23 cellular contexts compared by ENCODE assay signal in the genomic region with DNA sequence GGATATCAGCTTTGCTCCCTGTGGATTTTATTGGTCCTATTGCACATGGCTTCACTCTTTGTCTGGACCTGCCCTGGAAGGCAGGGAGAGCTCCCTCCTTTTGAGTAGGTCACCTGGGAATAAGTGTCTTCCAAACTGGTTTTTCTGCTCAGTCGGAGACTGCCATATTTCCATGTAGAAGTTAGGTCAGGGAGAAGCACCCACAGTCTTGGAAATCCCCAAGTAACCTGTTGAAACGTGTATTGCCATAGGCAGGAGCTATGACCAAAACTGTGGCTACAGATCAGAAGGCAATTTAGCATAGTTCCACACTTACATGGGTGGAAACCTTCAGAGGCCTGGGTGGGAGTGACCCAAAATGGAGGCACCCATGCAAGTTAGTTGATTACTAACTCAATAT.
"Had no signal": no experiment of that assay in that cellular context is flagged by ENCODE, and none has a peak within 500 bp of the region (broad histone marks: within the 10 kb centered on the region; RNA-seq: fewer than 3 reads in every experiment).

No MANE protein-coding gene starts in this region.

- ATAC-seq: activated T-cell treated with anti-CD3 and anti-CD28 coated beads, Interleukin-2, amount 50 U/mL, for 72 hours; body of pancreas; heart right ventricle; left colon; sciatic nerve; stimulated activated memory B cell treated with anti-CD40 and anti-IgM and Interleukin-4, amounts not matched to agents 10 μg/mL and 1 μg/mL and 100 μg/mL, for 72 hours had no signal

- H3K4me3 ChIP-seq: body of pancreas, heart right ventricle, thoracic aorta, upper lobe of left lung had no signal

- DNase-seq: activated CD4-positive, alpha-beta memory T cell treated with anti-CD3 and anti-CD28 coated beads for 36 hours; activated CD4-positive, alpha-beta T cell treated with anti-CD3 and anti-CD28 coated beads for 48 hours; activated effector memory CD4-positive, alpha-beta T cell treated with Interleukin-2 at 50 U/mL for 16 hours; activated naive CD4-positive, alpha-beta T cell treated with anti-CD3 and anti-CD28 coated beads for 36 hours; activated T-cell treated with anti-CD3 and anti-CD28 coated beads, Interleukin-2, amount 50 U/mL, for 72 hours; amygdala; body of pancreas; caudate nucleus; dermis blood vessel endothelial cell; effector CD8-positive, alpha-beta T cell; heart right ventricle; islet precursor cell; left colon; mesendoderm; naive B cell; occipital lobe; small intestine; stimulated activated CD4-positive, alpha-beta T cell treated with anti-CD3 and anti-CD28 coated beads, Interleukin-15, amount 100 ng/mL, for 24 hours; upper lobe of left lung had no signal

- H3K36me3 ChIP-seq: heart right ventricle, thoracic aorta, upper lobe of left lung had no signal

- H3K4me3 Mint-ChIP-seq: activated CD4-positive, alpha-beta memory T cell treated with anti-CD3 and anti-CD28 coated beads for 36 hours; activated naive CD4-positive, alpha-beta T cell treated with anti-CD3 and anti-CD28 coated beads for 36 hours; activated T-cell treated with anti-CD3 and anti-CD28 coated beads, Interleukin-2, amount 50 U/mL, for 72 hours; stimulated activated memory B cell treated with anti-CD40 and anti-IgM and Interleukin-4, amounts not matched to agents 10 μg/mL and 1 μg/mL and 100 μg/mL, for 72 hours; T-helper 1 cell treated with Interleukin-12 subunit alpha and Interleukin-12 subunit beta and Interleukin-4 antibody, amounts not matched to agents 30 μg/mL and 1 μg/mL, for 36 hours had no signal

- H3K9me3 ChIP-seq: body of pancreas, heart right ventricle, thoracic aorta, upper lobe of left lung had no signal

- H3K27ac Mint-ChIP-seq: activated CD4-positive, alpha-beta memory T cell treated with anti-CD3 and anti-CD28 coated beads for 36 hours; activated naive CD4-positive, alpha-beta T cell treated with anti-CD3 and anti-CD28 coated beads for 36 hours; activated T-cell treated with anti-CD3 and anti-CD28 coated beads, Interleukin-2, amount 50 U/mL, for 72 hours; naive B cell; stimulated activated memory B cell treated with anti-CD40 and anti-IgM and Interleukin-4, amounts not matched to agents 10 μg/mL and 1 μg/mL and 100 μg/mL, for 72 hours; T-helper 1 cell treated with Interleukin-12 subunit alpha and Interleukin-12 subunit beta and Interleukin-4 antibody, amounts not matched to agents 30 μg/mL and 1 μg/mL, for 36 hours had no signal

- H3K9me3 Mint-ChIP-seq: activated CD4-positive, alpha-beta memory T cell treated with anti-CD3 and anti-CD28 coated beads for 36 hours; activated naive CD4-positive, alpha-beta T cell treated with anti-CD3 and anti-CD28 coated beads for 36 hours; activated T-cell treated with anti-CD3 and anti-CD28 coated beads, Interleukin-2, amount 50 U/mL, for 72 hours; naive B cell; stimulated activated memory B cell treated with anti-CD40 and anti-IgM and Interleukin-4, amounts not matched to agents 10 μg/mL and 1 μg/mL and 100 μg/mL, for 72 hours; T-helper 1 cell treated with Interleukin-12 subunit alpha and Interleukin-12 subunit beta and Interleukin-4 antibody, amounts not matched to agents 30 μg/mL and 1 μg/mL, for 36 hours had no signal

- H3K27me3 ChIP-seq: body of pancreas had no signal

- H3K36me3 Mint-ChIP-seq: activated CD4-positive, alpha-beta memory T cell treated with anti-CD3 and anti-CD28 coated beads for 36 hours; naive B cell; stimulated activated memory B cell treated with anti-CD40 and anti-IgM and Interleukin-4, amounts not matched to agents 10 μg/mL and 1 μg/mL and 100 μg/mL, for 72 hours had no signal

- H3K27ac ChIP-seq: body of pancreas, heart right ventricle, upper lobe of left lung had no signal
